ENCODE assay signal across 19 cellular contexts in genomic region chr1:58248067-58248466, GRCh38.
"Had no signal": no experiment of that assay in that cellular context is flagged by ENCODE, and none has a peak within 500 bp of the region (broad histone marks: within the 10 kb centered on the region; RNA-seq: fewer than 3 reads in every experiment).

No MANE protein-coding gene starts in this region.

- H3K27ac Mint-ChIP-seq: activated naive CD4-positive, alpha-beta T cell treated with anti-CD3 and anti-CD28 coated beads, Interleukin-2, amount 10 ng/mL, durations not matched to agents 7 days and 5 days; activated T-cell treated with anti-CD3 and anti-CD28 coated beads, Interleukin-2, amount 50 U/mL, for 72 hours; memory B cell; T-helper 1 cell treated with Interleukin-12 subunit alpha and Interleukin-12 subunit beta and Interleukin-4 antibody, amounts not matched to agents 30 μg/mL and 1 μg/mL, for 36 hours had no signal

- H3K4me3 ChIP-seq: ovary, prostate gland, upper lobe of right lung had no signal

- H3K4me1 Mint-ChIP-seq: memory B cell had no signal

- H3K36me3 ChIP-seq: neutrophil, ovary, prostate gland, upper lobe of right lung had no signal

- ATAC-seq: activated T-cell treated with anti-CD3 and anti-CD28 coated beads, Interleukin-2, amount 50 U/mL, for 72 hours; esophagus mucosa; right cardiac atrium; stimulated activated naive CD8-positive, alpha-beta T cell treated with anti-CD3 and anti-CD28 coated beads, Interleukin-15, Interleukin-2, amounts not matched to agents 100 U/mL and 50 U/mL, for 24 hours; upper lobe of right lung had no signal

- H3K9me3 Mint-ChIP-seq: activated naive CD4-positive, alpha-beta T cell treated with anti-CD3 and anti-CD28 coated beads, Interleukin-2, amount 10 ng/mL, durations not matched to agents 7 days and 5 days; activated T-cell treated with anti-CD3 and anti-CD28 coated beads, Interleukin-2, amount 50 U/mL, for 72 hours; memory B cell; T-helper 1 cell treated with Interleukin-12 subunit alpha and Interleukin-12 subunit beta and Interleukin-4 antibody, amounts not matched to agents 30 μg/mL and 1 μg/mL, for 36 hours had no signal

- H3K27ac ChIP-seq: neutrophil, ovary, prostate gland, upper lobe of right lung had no signal

- H3K9me3 ChIP-seq: neutrophil, ovary, prostate gland, upper lobe of right lung had no signal

- H3K4me1 ChIP-seq: upper lobe of right lung had no signal

- DNase-seq: activated CD4-positive, alpha-beta T cell treated with anti-CD3 and anti-CD28 coated beads for 4 hours; activated CD4-positive, alpha-beta T cell treated with anti-CD3 and anti-CD28 coated beads, Interleukin-2, amount 50 U/mL, for 48 hours; activated CD4-positive, CD25-positive, alpha-beta regulatory T cell; activated effector memory CD4-positive, alpha-beta T cell treated with anti-CD3 and anti-CD28 coated beads, Interleukin-2, amount 50 U/mL, for 16 hours; activated naive CD4-positive, alpha-beta T cell treated with anti-CD3 and anti-CD28 coated beads, Interleukin-2, amount 10 ng/mL, durations not matched to agents 7 days and 5 days; activated T-cell treated with anti-CD3 and anti-CD28 coated beads, Interleukin-2, amount 50 U/mL, for 72 hours; cerebellar nuclear complex; effector CD4-positive, alpha-beta T cell; foreskin melanocyte; ovary; right cardiac atrium; stimulated activated CD4-positive, alpha-beta T cell treated with anti-CD3 and anti-CD28 coated beads, Interleukin-4, amount 100 ng/mL, for 4 hours; stimulated activated naive CD8-positive, alpha-beta T cell treated with anti-CD3 and anti-CD28 coated beads, Interleukin-15, Interleukin-2, amounts not matched to agents 100 U/mL and 50 U/mL, for 24 hours; upper lobe of right lung had no signal

- H3K27me3 ChIP-seq: ovary had no signal

- H3K4me3 Mint-ChIP-seq: activated naive CD4-positive, alpha-beta T cell treated with anti-CD3 and anti-CD28 coated beads, Interleukin-2, amount 10 ng/mL, durations not matched to agents 7 days and 5 days; memory B cell; T-helper 1 cell treated with Interleukin-12 subunit alpha and Interleukin-12 subunit beta and Interleukin-4 antibody, amounts not matched to agents 30 μg/mL and 1 μg/mL, for 36 hours had no signal

- H3K36me3 Mint-ChIP-seq: activated naive CD4-positive, alpha-beta T cell treated with anti-CD3 and anti-CD28 coated beads, Interleukin-2, amount 10 ng/mL, durations not matched to agents 7 days and 5 days; memory B cell had no signal
